14 cellular contexts compared by ENCODE assay signal in the genomic region with DNA sequence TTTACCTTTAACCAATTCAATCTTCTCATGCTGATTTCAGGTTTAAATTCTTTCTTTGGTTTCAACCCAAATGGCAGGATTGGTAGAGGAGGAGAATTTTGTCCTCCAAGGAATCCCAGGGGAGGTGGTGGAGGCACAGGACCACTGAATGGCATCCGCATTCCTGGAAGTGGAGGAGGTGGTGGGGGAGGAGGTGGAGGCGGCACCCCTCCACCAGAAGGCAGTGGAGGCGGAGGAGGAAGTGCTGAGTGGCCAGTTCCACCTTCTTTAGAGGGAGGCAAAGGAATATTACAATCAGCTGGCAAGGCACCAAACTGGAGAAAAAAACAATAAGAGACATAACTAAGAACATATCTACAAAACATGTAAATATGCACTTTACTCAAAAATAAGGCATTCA.
DNase-seq lines count a peak whose midpoint lies in the region; ATAC-seq and TF ChIP-seq lines count a peak whose summit lies in the region.
"Had no signal": no experiment of that assay in that cellular context is flagged by ENCODE, and none has a peak within 500 bp of the region (broad histone marks: within the 10 kb centered on the region; RNA-seq: fewer than 3 reads in every experiment).

No MANE protein-coding gene starts in this region.

- no peaks in the 10 kb centered on the region for H3K79me1 ChIP-seq in mesendoderm (ENCODE audit: low read length)

- H3K4me1 ChIP-seq in NT2/D1 (ENCODE audit: insufficient read depth, insufficient read length) = no peaks in the 10 kb centered on the region
- peaks cover 3% of the 10 kb centered on the region for H3K4me1 ChIP-seq in mesendoderm (ENCODE audit: control insufficient read depth, low read depth, low read length)
- H3K4me1 ChIP-seq: BE2C had no signal

- peaks cover 1% of the 10 kb centered on the region for H3K36me3 Mint-ChIP-seq in activated naive CD4-positive, alpha-beta T cell treated with anti-CD3 and anti-CD28 coated beads for 36 hours (ENCODE audit: low read depth)
- H3K36me3 Mint-ChIP-seq: CD4-positive, alpha-beta memory T cell had no signal

- H3K36me3 ChIP-seq in H7 (replicated peaks; ENCODE audit: control insufficient read depth, insufficient read depth, low read length) (no peaks in the 10 kb centered on the region; the same call in 1 of the 2 replicates), NT2/D1 (ENCODE audit: insufficient read depth, insufficient read length, low read length) (no peaks in the 10 kb centered on the region), mesendoderm (ENCODE audit: control insufficient read depth, insufficient read depth, low read length) (no peaks in the 10 kb centered on the region)
- H3K36me3 ChIP-seq: BE2C had no signal

- H3K56ac ChIP-seq in mesendoderm (ENCODE audit: low read length) = no peak overlapping the region

- H2AK5ac ChIP-seq in mesendoderm (ENCODE audit: low read length) = no peak overlapping the region

- no peak overlapping the region for H4K5ac ChIP-seq in mesendoderm (ENCODE audit: low read length)

- TF ChIP-seq CTCF in fibroblast of pulmonary artery (IDR thresholded peaks at IDR 0.05; ENCODE audit: low read length, missing control alignments) = no peak

- H2BK120ac ChIP-seq in mesendoderm (ENCODE audit: low read depth, low read length) = no peak overlapping the region

- no peak overlapping the region for H3K4ac ChIP-seq in mesendoderm (ENCODE audit: low read depth, low read length)

- H3K9me3 ChIP-seq in NT2/D1 (ENCODE audit: insufficient read depth, low read length) = no peaks in the 10 kb centered on the region
- H3K9me3 ChIP-seq: BE2C had no signal

- no peaks in the 10 kb centered on the region for H3K27me3 Mint-ChIP-seq in activated naive CD4-positive, alpha-beta T cell treated with anti-CD3 and anti-CD28 coated beads for 36 hours (ENCODE audit: low read depth)
- H3K27me3 Mint-ChIP-seq: CD4-positive, alpha-beta memory T cell had no signal

- H3K23ac ChIP-seq in mesendoderm (ENCODE audit: low read length) = no peak overlapping the region

- no peaks in the 10 kb centered on the region for H3K4me1 Mint-ChIP-seq in activated naive CD4-positive, alpha-beta T cell treated with anti-CD3 and anti-CD28 coated beads for 36 hours (ENCODE audit: low read depth)
- H3K4me1 Mint-ChIP-seq: CD4-positive, alpha-beta memory T cell had no signal

- H3K4me3 ChIP-seq in H7 (ENCODE audit: insufficient read depth, low read depth, low read length) = no peak overlapping the region
- no peak overlapping the region for H3K4me3 ChIP-seq in NT2/D1 (ENCODE audit: insufficient read length, low read depth)
- H3K4me3 ChIP-seq in fibroblast of pulmonary artery (replicated peaks; ENCODE audit: low read depth, low read length) = no peak overlapping the region
- H3K4me3 ChIP-seq in mesendoderm (ENCODE audit: low read length) = no peak overlapping the region
- H3K4me3 ChIP-seq: GM23248 had no signal

- no peak for ATAC-seq in GM18867 (IDR thresholded peaks at IDR 0.05; ENCODE audit: unreplicated experiment)
- ATAC-seq: HepG2 had no signal

- no peak overlapping the region for H4K8ac ChIP-seq in mesendoderm (ENCODE audit: low read depth, low read length)

- no peaks in the 10 kb centered on the region for H3K79me2 ChIP-seq in mesendoderm (ENCODE audit: control insufficient read depth, insufficient read depth, low read length)

- WGBS in mesendoderm (ENCODE audit: extremely low coverage, insufficient coverage, low lambda C conversion rate) = no CpG with 5 or more reads among the region's 3 CpGs

- no peak overlapping the region for H3K4me2 ChIP-seq in mesendoderm (ENCODE audit: low read length)

- intact Hi-C loops in posterior vena cava (cut with DNase I) = no loop called here
- intact Hi-C loops in activated naive CD4-positive, alpha-beta T cell treated with anti-CD3 and anti-CD28 coated beads for 36 hours (cut with micrococcal nuclease) = no loop called here

- H3K27ac ChIP-seq in mesendoderm (ENCODE audit: low read depth, low read length) = no peak overlapping the region
- H3K27ac ChIP-seq: C4-2B, GM23248 had no signal

- H3K4me3 Mint-ChIP-seq in activated naive CD4-positive, alpha-beta T cell treated with anti-CD3 and anti-CD28 coated beads for 36 hours = no peak overlapping the region
- H3K4me3 Mint-ChIP-seq: CD4-positive, alpha-beta memory T cell had no signal

- H3K9ac ChIP-seq in NT2/D1 (ENCODE audit: insufficient read length, low read depth) = no peak overlapping the region
- no peak overlapping the region for H3K9ac ChIP-seq in mesendoderm (ENCODE audit: low read length)
- H3K9ac ChIP-seq: GM23248 had no signal

- H3K9me3 Mint-ChIP-seq in activated naive CD4-positive, alpha-beta T cell treated with anti-CD3 and anti-CD28 coated beads for 36 hours = no peaks in the 10 kb centered on the region
- H3K9me3 Mint-ChIP-seq: CD4-positive, alpha-beta memory T cell had no signal

- CTCF ChIA-PET in activated naive CD4-positive, alpha-beta T cell treated with anti-CD3 and anti-CD28 coated beads for 36 hours (lab: Charles Lee) = interaction anchor here (0.6 kb wide), 1 partner anchor 64 kb away, joined by 3 read pairs; no protein-coding TSS in a partner anchor

- H3K27me3 ChIP-seq in H7 (ENCODE audit: control insufficient read depth, insufficient read depth, low read length) (no peaks in the 10 kb centered on the region), NT2/D1 (ENCODE audit: insufficient read depth, insufficient read length) (no peaks in the 10 kb centered on the region), mesendoderm (ENCODE audit: insufficient read depth, low read length, poor library complexity) (no peaks in the 10 kb centered on the region)
- H3K27me3 ChIP-seq: BE2C had no signal

- no peak overlapping the region for H3K27ac Mint-ChIP-seq in activated naive CD4-positive, alpha-beta T cell treated with anti-CD3 and anti-CD28 coated beads for 36 hours
- H3K27ac Mint-ChIP-seq: CD4-positive, alpha-beta memory T cell had no signal

- no peak overlapping the region for H2BK5ac ChIP-seq in mesendoderm (ENCODE audit: low read length)

- no peak overlapping the region for H3K18ac ChIP-seq in mesendoderm (ENCODE audit: low read length)

- H2BK15ac ChIP-seq in mesendoderm (replicated peaks; ENCODE audit: low read depth) = no peak overlapping the region

- DNase-seq in H7 = peak; percentile 5
- DNase-seq in NT2/D1 (ENCODE audit: low read depth, low spot score) = peak; percentile 3
- DNase-seq in fibroblast of pulmonary artery (ENCODE audit: low read depth) = peak; percentile 4
- peak; percentile 81 for DNase-seq in mesendoderm
- no peak for DNase-seq in posterior vena cava (ENCODE audit: low spot score)
- no peak for DNase-seq in activated naive CD4-positive, alpha-beta T cell treated with anti-CD3 and anti-CD28 coated beads for 36 hours
- DNase-seq: BE2C; CD4-positive, alpha-beta memory T cell; DMS79; GM23248; HCEC 1CT had no signal

Comparison
In these comparisons a context has a peak if more than half of its experiments do, and no peak if none do; other contexts are left out.
1. DNase-seq: peak in H7 (single experiment), NT2/D1 (single experiment), fibroblast of pulmonary artery (single experiment) and mesendoderm (single experiment); none in posterior vena cava (single experiment) and activated naive CD4-positive, alpha-beta T cell treated with anti-CD3 and anti-CD28 coated beads for 36 hours (single experiment).